In genomic region chr4:171676555-171677215, GRCh38 we compare ENCODE assay signal across 11 cellular contexts.
DNase-seq lines count a peak whose midpoint lies in the region; ATAC-seq lines count a peak whose summit lies in the region.
"Had no signal": no experiment of that assay in that cellular context is flagged by ENCODE, and none has a peak within 500 bp of the region (broad histone marks: within the 10 kb centered on the region; RNA-seq: fewer than 3 reads in every experiment).

No MANE protein-coding gene starts in this region.

- no peaks in the 10 kb centered on the region for H3K27me3 Mint-ChIP-seq in IgD-negative memory B cell
- H3K27me3 Mint-ChIP-seq in activated T-cell treated with anti-CD3 and anti-CD28 coated beads, Interleukin-2, amount 50 U/mL, for 24 hours = no peaks in the 10 kb centered on the region

- H3K27ac Mint-ChIP-seq in IgD-negative memory B cell = peak overlapping the region in 1 of 3 donors; percentile 38
- no peak overlapping the region for H3K27ac Mint-ChIP-seq in activated T-cell treated with anti-CD3 and anti-CD28 coated beads, Interleukin-2, amount 50 U/mL, for 24 hours
- H3K27ac Mint-ChIP-seq: activated naive CD4-positive, alpha-beta T cell treated with anti-CD3 and anti-CD28 coated beads for 36 hours had no signal

- DNase-seq in NOMO-1 treated with DMSO at 0.1 percent for 48 hours (lab: John Stamatoyannopoulos, UW; ENCODE audit: unreplicated experiment) (peak; percentile 6), NOMO-1 (lab: John Stamatoyannopoulos, UW; ENCODE audit: unreplicated experiment in 2 of 2) (no peak), DMS114 treated with DMSO at 0.1 percent for 48 hours (lab: John Stamatoyannopoulos, UW; ENCODE audit: unreplicated experiment) (no peak)
- DNase-seq in activated CD4-positive, CD25-positive, alpha-beta regulatory T cell treated with anti-CD3 and anti-CD28 coated beads, Interleukin-2, amount 50 U/mL, for 72 hours = no peak
- no peak for DNase-seq in activated T-cell treated with anti-CD3 and anti-CD28 coated beads, Interleukin-2, amount 50 U/mL, for 24 hours
- DNase-seq in activated CD4-positive, CD25-positive, alpha-beta regulatory T cell (lab: John Stamatoyannopoulos, UW) = no peak
- DNase-seq: activated naive CD4-positive, alpha-beta T cell treated with anti-CD3 and anti-CD28 coated beads for 36 hours; sigmoid colon; stimulated activated naive CD4-positive, alpha-beta T cell treated with Interleukin-2 at 50 U/mL for 16 hours had no signal

- H3K4me3 Mint-ChIP-seq in IgD-negative memory B cell = peak overlapping the region in 3 of 4 donors; percentile 64 to 93 (median 85)
- no peak overlapping the region for H3K4me3 Mint-ChIP-seq in activated T-cell treated with anti-CD3 and anti-CD28 coated beads, Interleukin-2, amount 50 U/mL, for 24 hours
- H3K4me3 Mint-ChIP-seq: activated naive CD4-positive, alpha-beta T cell treated with anti-CD3 and anti-CD28 coated beads for 36 hours had no signal

- H3K9me3 Mint-ChIP-seq in IgD-negative memory B cell = no peaks in the 10 kb centered on the region
- H3K9me3 Mint-ChIP-seq in activated T-cell treated with anti-CD3 and anti-CD28 coated beads, Interleukin-2, amount 50 U/mL, for 24 hours = peaks cover 9% of the 10 kb centered on the region
- H3K9me3 Mint-ChIP-seq: activated naive CD4-positive, alpha-beta T cell treated with anti-CD3 and anti-CD28 coated beads for 36 hours had no signal

- H3K4me1 Mint-ChIP-seq in IgD-negative memory B cell = peaks cover 18 to 27% (median 27%) of the 10 kb centered on the region in 3 donors
- H3K4me1 Mint-ChIP-seq in activated T-cell treated with anti-CD3 and anti-CD28 coated beads, Interleukin-2, amount 50 U/mL, for 24 hours (ENCODE audit: low read depth) = no peaks in the 10 kb centered on the region

- H3K36me3 Mint-ChIP-seq in IgD-negative memory B cell = no peaks in the 10 kb centered on the region
- H3K36me3 Mint-ChIP-seq in activated T-cell treated with anti-CD3 and anti-CD28 coated beads, Interleukin-2, amount 50 U/mL, for 24 hours (ENCODE audit: low read depth) = no peaks in the 10 kb centered on the region

- ATAC-seq in HG02763 (IDR thresholded peaks at IDR 0.05; ENCODE audit: unreplicated experiment) = peak; percentile 100
